31 cellular contexts compared by ENCODE assay signal in genomic region chr20:41373851-41374567, GRCh38. TPM values are rescaled to one million over a fixed set of nuclear protein-coding genes. Genes with fewer than 3 reads are reported as not detected.
"Had no signal": no experiment of that assay in that cellular context is flagged by ENCODE, and none has a peak within 500 bp of the region (broad histone marks: within the 10 kb centered on the region; RNA-seq: fewer than 3 reads in every experiment).

No MANE protein-coding gene starts in this region.

- ATAC-seq: activated CD4-positive, alpha-beta T cell treated with anti-CD3 and anti-CD28 coated beads for 36 hours; body of pancreas; effector memory CD8-positive, alpha-beta T cell; left cardiac atrium; right cardiac atrium had no signal

- H3K4me1 ChIP-seq: adrenal gland, body of pancreas, colonic mucosa, stomach, thyroid gland, upper lobe of left lung, vagina had no signal

- H3K4me3 ChIP-seq: adrenal gland, body of pancreas, colonic mucosa, dorsolateral prefrontal cortex, stomach, thyroid gland, upper lobe of left lung, vagina had no signal

- DNase-seq: activated CD4-positive, alpha-beta T cell treated with anti-CD3 and anti-CD28 coated beads for 36 hours; activated CD4-positive, alpha-beta T cell treated with anti-CD3 and anti-CD28 coated beads, Interleukin-2, amount 50 U/mL, for 48 hours; activated CD4-positive, CD25-positive, alpha-beta regulatory T cell; activated CD8-positive, alpha-beta memory T cell treated with anti-CD3 and anti-CD28 coated beads, Interleukin-2, amount 50 U/mL, for 4 hours; activated effector memory CD4-positive, alpha-beta T cell treated with anti-CD3 and anti-CD28 coated beads, Interleukin-2, amount 50 U/mL, for 16 hours; activated naive CD4-positive, alpha-beta T cell treated with anti-CD3 and anti-CD28 coated beads for 36 hours; activated naive CD8-positive, alpha-beta T cell treated with anti-CD3 and anti-CD28 coated beads for 36 hours; activated T-cell treated with anti-CD3 and anti-CD28 coated beads, Interleukin-2, amount 50 U/mL, for 1 hour; adrenal gland; aorta; body of pancreas; colonic mucosa; dorsolateral prefrontal cortex; effector memory CD8-positive, alpha-beta T cell; head of caudate nucleus; hippocampal formation; left cardiac atrium; mammary epithelial cell; occipital lobe; right cardiac atrium; stimulated activated CD4-positive, alpha-beta T cell treated with anti-CD3 and anti-CD28 coated beads, Interleukin-2, amount 100 ng/mL, for 48 hours; stomach; T-helper 1 cell; thyroid gland; upper lobe of left lung had no signal

- H3K27ac ChIP-seq: adrenal gland, body of pancreas, colonic mucosa, dorsolateral prefrontal cortex, stomach, thyroid gland, upper lobe of left lung, vagina had no signal

- H3K9me3 ChIP-seq: adrenal gland, body of pancreas, colonic mucosa, thyroid gland, vagina had no signal

- H3K27me3 ChIP-seq: adrenal gland, body of pancreas, colonic mucosa, dorsolateral prefrontal cortex, thyroid gland, upper lobe of left lung, vagina had no signal

- H3K36me3 ChIP-seq: adrenal gland, colonic mucosa, stomach, thyroid gland, upper lobe of left lung, vagina had no signal

RNA-seq across cellular contexts. Expression of gene EMILIN3, which starts 7.4 kb away (rescaled TPM):
- total RNA-seq: activated CD8-positive, alpha-beta memory T cell treated with anti-CD3 and anti-CD28 coated beads for 36 hours; activated naive CD4-positive, alpha-beta T cell treated with anti-CD3 and anti-CD28 coated beads for 36 hours; activated naive CD8-positive, alpha-beta T cell treated with anti-CD3 and anti-CD28 coated beads for 36 hours; endothelial cell of umbilical vein; fibroblast of villous mesenchyme; mammary epithelial cell had no signal
- polyA plus RNA-seq: keratinocyte had no signal

RNA-seq across cellular contexts. Expression of gene LPIN3, which starts 33.4 kb away (rescaled TPM):
- polyA plus RNA-seq: neural cell had no signal
